Comparison of ENCODE assay signal across 8 cellular contexts in genomic region chr1:27658951-27659496, GRCh38. TPM values are rescaled to one million over a fixed set of nuclear protein-coding genes. Genes with fewer than 3 reads are reported as not detected.
DNase-seq lines count a peak whose midpoint lies in the region; ATAC-seq and TF ChIP-seq lines count a peak whose summit lies in the region.

No MANE protein-coding gene starts in this region.

- CTCF ChIA-PET in HEK293T (lab: Yijun Ruan, JAX) = interaction anchor here (0.5 to 0.9 kb wide), 3 partner anchors 10 to 20 kb away, joined by 3 read pairs; partner anchors contain the start of gene IFI6

- peak overlapping the region; percentile 83 to 92 (median 88) for H3K4me3 Mint-ChIP-seq in naive B cell

- H3K9me3 ChIP-seq in duodenal mucosa (ENCODE audit: control insufficient read depth in 1 of 2, low read length in 2 of 2) = no peaks in the 10 kb centered on the region

- peaks cover 38% of the 10 kb centered on the region for H3K4me1 ChIP-seq in ACC112 (ENCODE audit: control insufficient read depth, insufficient read depth, low read length, unreplicated experiment)
- H3K4me1 ChIP-seq in duodenal mucosa (ENCODE audit: control insufficient read depth in 1 of 2, insufficient read depth in 2 of 2, low read length in 2 of 2) = peaks cover 6 to 10% of the 10 kb centered on the region in 2 donors

- H3K9ac ChIP-seq in duodenal mucosa (ENCODE audit: low read depth in 1 of 2, low read length in 2 of 2) = peak overlapping the region; percentile 56 to 60

- H3K4me3 ChIP-seq in ACC112 (ENCODE audit: low read depth, low read length) (peak overlapping the region; percentile 74), duodenal mucosa (ENCODE audit: low read depth in 1 of 2, low read length in 2 of 2) (peak overlapping the region; percentile 55 to 66)

- POLR2A ChIA-PET in HEK293T (lab: Yijun Ruan, JAX) = interaction anchor here (0.6 to 0.7 kb wide), 2 partner anchors 9 to 222 kb away, joined by 3 to 4 read pairs; no protein-coding TSS in a partner anchor

- H3K9me3 Mint-ChIP-seq in naive B cell = no peaks in the 10 kb centered on the region

- H3K36me3 ChIP-seq in ACC112 (ENCODE audit: insufficient read depth, low read length) (no peaks in the 10 kb centered on the region), duodenal mucosa (ENCODE audit: control insufficient read depth in 1 of 2, insufficient read depth in 2 of 2, low read length in 2 of 2) (no peaks in the 10 kb centered on the region)

- ATAC-seq in GM18519 (IDR thresholded peaks at IDR 0.05; ENCODE audit: low FRiP score, unreplicated experiment) = peak; percentile 23
- peak; percentile 15 for ATAC-seq in HG02981 (IDR thresholded peaks at IDR 0.05; ENCODE audit: unreplicated experiment)
- peak; percentile 5; the same call in 2 of the 3 replicates for ATAC-seq in SK-N-SH treated with all-trans-retinoic acid at 6 μM for 48 hours
- ATAC-seq in naive B cell (ENCODE audit: low read depth in 2 of 2) = peak; percentile 1 to 3

- H3K27me3 ChIP-seq in ACC112 (ENCODE audit: insufficient read depth, low read length) (no peaks in the 10 kb centered on the region), duodenal mucosa (ENCODE audit: control insufficient read depth in 1 of 2, insufficient read depth in 2 of 2, low read length in 2 of 2) (no peaks in the 10 kb centered on the region)

- peak; percentile 52 for DNase-seq in naive B cell
- no peak for DNase-seq in HEK293T (ENCODE audit: extremely low spot score)
- DNase-seq in OCI-M2 (lab: John Stamatoyannopoulos, UW; ENCODE audit: unreplicated experiment) = no peak

- H3K27ac ChIP-seq in ACC112 (ENCODE audit: low read depth, low read length) (peak overlapping the region; percentile 98), duodenal mucosa (ENCODE audit: low read depth, low read length) (no peak overlapping the region)

- peaks cover 46 to 65% (median 62%) of the 10 kb centered on the region in 3 donors for H3K4me1 Mint-ChIP-seq in naive B cell

- no peaks in the 10 kb centered on the region for H3K79me2 ChIP-seq in ACC112 (ENCODE audit: control insufficient read depth, insufficient read depth, low read length, unreplicated experiment)

- H3K27ac Mint-ChIP-seq in naive B cell = peak overlapping the region; percentile 99 to 100 (median 99)

- no peak overlapping the region for H2AFZ ChIP-seq in ACC112 (ENCODE audit: low read length, unreplicated experiment)

- H3K36me3 Mint-ChIP-seq in naive B cell = no peaks in the 10 kb centered on the region

- no peaks in the 10 kb centered on the region for H3K27me3 Mint-ChIP-seq in naive B cell

TF ChIP-seq in SK-N-SH treated with all-trans-retinoic acid at 6 μM for 48 hours, 23 proteins besides CTCF, POLR2A, EP300 and RAD21 (continues in another document):
- TF ChIP-seq ZFP3 (CRISPR knock-in tag; IDR thresholded peaks at IDR 0.05) = no peak
- no peak for TF ChIP-seq ARNTL (CRISPR knock-in tag; IDR thresholded peaks at IDR 0.05; ENCODE audit: borderline replicate concordance, low read depth)
- no peak for TF ChIP-seq TSHZ2 (CRISPR knock-in tag; IDR thresholded peaks at IDR 0.05)
- TF ChIP-seq POU6F1 (CRISPR knock-in tag; IDR thresholded peaks at IDR 0.05; ENCODE audit: borderline replicate concordance, low read depth) = no peak

TF ChIP-seq in HEK293T, 16 proteins besides CTCF, POLR2A, EP300 and RAD21:
- TF ChIP-seq HDGF (IDR thresholded peaks at IDR 0.05; ENCODE audit: borderline replicate concordance) (no peak), SUZ12 (IDR thresholded peaks at IDR 0.05) (no peak), L3MBTL2 (conservative IDR thresholded peaks at IDR 0.05) (no peak), CTBP1 (IDR thresholded peaks at IDR 0.05; ENCODE audit: borderline replicate concordance) (no peak), NFRKB (IDR thresholded peaks at IDR 0.05) (no peak), PKNOX1 (IDR thresholded peaks at IDR 0.05) (no peak), ZNF384 (IDR thresholded peaks at IDR 0.05) (no peak), ARNT (IDR thresholded peaks at IDR 0.05) (no peak), ELF4 (IDR thresholded peaks at IDR 0.05) (no peak), FOXK2 (IDR thresholded peaks at IDR 0.05) (no peak), SP1 (IDR thresholded peaks at IDR 0.05) (no peak), TARDBP (IDR thresholded peaks at IDR 0.05) (no peak), FOXA1 (IDR thresholded peaks at IDR 0.05) (no peak), BHLHE40 (IDR thresholded peaks at IDR 0.05; ENCODE audit: borderline replicate concordance) (no peak), FOXM1 (IDR thresholded peaks at IDR 0.05; ENCODE audit: borderline replicate concordance) (no peak), LEF1 (IDR thresholded peaks at IDR 0.05; ENCODE audit: borderline replicate concordance) (no peak)

RNA-seq across cellular contexts. Expression of gene IFI6, which starts 13.0 kb away (rescaled TPM):
- 10 to 100 TPM; 27.6 to 65.1 (median 52.8) TPM for polyA plus RNA-seq in naive B cell (ENCODE audit: low read depth in 6 of 6)

RNA-seq across cellular contexts. Expression of gene FGR, which starts 24.0 kb away (rescaled TPM):
- polyA plus RNA-seq in naive B cell (ENCODE audit: low read depth in 6 of 6) = 100 to 1,000 TPM; 106 to 197 (median 132) TPM

RNA-seq across cellular contexts. Expression of gene AHDC1, which starts 55.1 kb away (rescaled TPM):
- 1 to 10 TPM in 3 of 6 donors, under 1 TPM in 3; 0.15 to 2.3 (median 0.91) TPM for polyA plus RNA-seq in naive B cell (ENCODE audit: low read depth in 6 of 6)
